1 cellular context compared by ENCODE assay signal in genomic region chr1:179144621-179145020, GRCh38.
TF ChIP-seq lines count a peak whose summit lies in the region.

No MANE protein-coding gene starts in this region.

TF ChIP-seq in SK-N-SH treated with all-trans-retinoic acid at 6 μM for 48 hours, 23 proteins besides CTCF, POLR2A, EP300 and RAD21 (continued from another document):
- TF ChIP-seq PATZ1 (CRISPR knock-in tag; IDR thresholded peaks at IDR 0.05; ENCODE audit: borderline replicate concordance) (no peak), CSRNP3 (CRISPR knock-in tag; IDR thresholded peaks at IDR 0.05) (no peak), ZNF8 (CRISPR knock-in tag; IDR thresholded peaks at IDR 0.05) (no peak)
- TF ChIP-seq, protein P1, sequence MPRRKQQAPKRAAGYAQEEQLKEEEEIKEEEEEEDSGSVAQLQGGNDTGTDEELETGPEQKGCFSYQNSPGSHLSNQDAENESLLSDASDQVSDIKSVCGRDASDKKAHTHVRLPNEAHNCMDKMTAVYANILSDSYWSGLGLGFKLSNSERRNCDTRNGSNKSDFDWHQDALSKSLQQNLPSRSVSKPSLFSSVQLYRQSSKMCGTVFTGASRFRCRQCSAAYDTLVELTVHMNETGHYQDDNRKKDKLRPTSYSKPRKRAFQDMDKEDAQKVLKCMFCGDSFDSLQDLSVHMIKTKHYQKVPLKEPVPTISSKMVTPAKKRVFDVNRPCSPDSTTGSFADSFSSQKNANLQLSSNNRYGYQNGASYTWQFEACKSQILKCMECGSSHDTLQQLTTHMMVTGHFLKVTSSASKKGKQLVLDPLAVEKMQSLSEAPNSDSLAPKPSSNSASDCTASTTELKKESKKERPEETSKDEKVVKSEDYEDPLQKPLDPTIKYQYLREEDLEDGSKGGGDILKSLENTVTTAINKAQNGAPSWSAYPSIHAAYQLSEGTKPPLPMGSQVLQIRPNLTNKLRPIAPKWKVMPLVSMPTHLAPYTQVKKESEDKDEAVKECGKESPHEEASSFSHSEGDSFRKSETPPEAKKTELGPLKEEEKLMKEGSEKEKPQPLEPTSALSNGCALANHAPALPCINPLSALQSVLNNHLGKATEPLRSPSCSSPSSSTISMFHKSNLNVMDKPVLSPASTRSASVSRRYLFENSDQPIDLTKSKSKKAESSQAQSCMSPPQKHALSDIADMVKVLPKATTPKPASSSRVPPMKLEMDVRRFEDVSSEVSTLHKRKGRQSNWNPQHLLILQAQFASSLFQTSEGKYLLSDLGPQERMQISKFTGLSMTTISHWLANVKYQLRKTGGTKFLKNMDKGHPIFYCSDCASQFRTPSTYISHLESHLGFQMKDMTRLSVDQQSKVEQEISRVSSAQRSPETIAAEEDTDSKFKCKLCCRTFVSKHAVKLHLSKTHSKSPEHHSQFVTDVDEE (CRISPR knock-in tag; IDR thresholded peaks at IDR 0.05): no peak
